In genomic region chr19:19403373-19403901, GRCh38 we compare ENCODE assay signal across 8 cellular contexts. TPM values are rescaled to one million over a fixed set of nuclear protein-coding genes. Genes with fewer than 3 reads are reported as not detected.
DNase-seq lines count a peak whose midpoint lies in the region; ATAC-seq and TF ChIP-seq lines count a peak whose summit lies in the region.

No MANE protein-coding gene starts in this region.

- H3K27ac ChIP-seq in body of pancreas (peak overlapping the region; percentile 33 to 90 (median 66)), H9 (ENCODE audit: insufficient read length, low read depth, low read length) (no peak overlapping the region)

- H2AFZ ChIP-seq in H9 (ENCODE audit: low read length): no peak overlapping the region

- no peak overlapping the region for H3K23ac ChIP-seq in H9 (ENCODE audit: insufficient read length, low read depth, low read length)

- H2BK15ac ChIP-seq in H9 (ENCODE audit: low read depth, low read length): no peak overlapping the region

- peak; percentile 51 for DNase-seq in Caki2 (ENCODE audit: low read depth)
- peak; percentile 63 for DNase-seq in LoVo (ENCODE audit: low spot score)
- DNase-seq in body of pancreas: peak in 3 of 4 donors; percentile 16 to 43 (median 37)
- DNase-seq in natural killer cell treated with Interleukin-12 subunit alpha and Interleukin-12 subunit beta and Interleukin-15 and Interleukin-18, amount 100 ng/mL, for 72 hours (ENCODE audit: low spot score): no peak
- no peak for DNase-seq in dermis blood vessel endothelial cell
- no peak for DNase-seq in H9
- no peak for DNase-seq in NCI-H2227 treated with DMSO at 0.1 percent for 48 hours (lab: John Stamatoyannopoulos, UW)
- no peak for DNase-seq in cerebellar nuclear complex (lab: John Stamatoyannopoulos, UW)

- no peaks in the 10 kb centered on the region for H3K27me3 ChIP-seq in body of pancreas
- no peaks in the 10 kb centered on the region for H3K27me3 ChIP-seq in H9 (ENCODE audit: insufficient read depth, low read length)

- H3K56ac ChIP-seq in H9 (ENCODE audit: insufficient read length, low read depth, low read length): no peak overlapping the region

- no peak overlapping the region for H2AK5ac ChIP-seq in H9 (ENCODE audit: insufficient read length, low read length)

- H3K36me3 ChIP-seq in body of pancreas (replicated peaks in 1 of 2; ENCODE audit: insufficient read depth in 1 of 2, low read depth in 2 of 2): no peaks in the 10 kb centered on the region

- peaks cover 46% of the 10 kb centered on the region for H3K4me1 ChIP-seq in body of pancreas
- H3K4me1 ChIP-seq in H9 (ENCODE audit: insufficient read depth, low read length): peaks cover 2% of the 10 kb centered on the region; the same call in 1 of the 2 replicates

- no peak overlapping the region for H3K9ac ChIP-seq in H9 (ENCODE audit: extremely low read depth, insufficient read length, low read length)

- H2BK120ac ChIP-seq in H9 (ENCODE audit: low read depth, low read length, poor library complexity, severe bottlenecking): no peak overlapping the region

- H3K4ac ChIP-seq in H9 (ENCODE audit: low read depth, low read length): no peak overlapping the region

- WGBS in body of pancreas, 2 donors: 32 to 39% methylated on average over 5 of the region's 5 CpGs
- no CpG with 5 or more reads among the region's 5 CpGs for WGBS in H9 (ENCODE audit: extremely low coverage, insufficient read length, low lambda C conversion rate)

- H3K4me2 ChIP-seq in H9 (ENCODE audit: insufficient read depth, insufficient read length, low read length): no peak overlapping the region

- H3K14ac ChIP-seq in H9 (ENCODE audit: insufficient read depth, low read length): no peak overlapping the region

- no peak for ATAC-seq in body of pancreas
- no peak for ATAC-seq in natural killer cell treated with Interleukin-12 subunit alpha and Interleukin-12 subunit beta and Interleukin-15 and Interleukin-18, amount 100 ng/mL, for 72 hours

- H3K4me3 ChIP-seq in body of pancreas: no peak overlapping the region

- H3K4me1 Mint-ChIP-seq in natural killer cell treated with Interleukin-12 subunit alpha and Interleukin-12 subunit beta and Interleukin-15 and Interleukin-18, amount 100 ng/mL, for 72 hours (ENCODE audit: low read depth in 2 of 2): peaks cover 55 to 56% of the 10 kb centered on the region in 2 donors
- peaks cover 28% of the 10 kb centered on the region in 2 experiments for H3K4me1 Mint-ChIP-seq in H9

- no peak overlapping the region for H4K91ac ChIP-seq in H9 (ENCODE audit: insufficient read length, low read depth, low read length)

- no peak overlapping the region for H4K5ac ChIP-seq in H9 (ENCODE audit: insufficient read length, low read depth, low read length)

- H3K79me1 ChIP-seq in H9 (ENCODE audit: insufficient read depth, low read depth, low read length, poor library complexity, severe bottlenecking): peaks cover 4% of the 10 kb centered on the region

- H2BK20ac ChIP-seq in H9 (ENCODE audit: low read depth, low read length, poor library complexity, severe bottlenecking): no peak overlapping the region

- TF ChIP-seq CTCF in body of pancreas (IDR thresholded peaks at IDR 0.05): no peak
- TF ChIP-seq CTCF in H9 (conservative IDR thresholded peaks at IDR 0.05): no peak

- intact Hi-C loops in body of pancreas (cut with DNase I): no loop called here

- H3K27ac Mint-ChIP-seq in natural killer cell treated with Interleukin-12 subunit alpha and Interleukin-12 subunit beta and Interleukin-15 and Interleukin-18, amount 100 ng/mL, for 72 hours: peak overlapping the region; percentile 72 to 91
- peak overlapping the region in 1 of 3 experiments; percentile 41; a peak in 1 of 7 replicates for H3K27ac Mint-ChIP-seq in H9

- H3K27me3 Mint-ChIP-seq in natural killer cell treated with Interleukin-12 subunit alpha and Interleukin-12 subunit beta and Interleukin-15 and Interleukin-18, amount 100 ng/mL, for 72 hours: no peaks in the 10 kb centered on the region
- no peaks in the 10 kb centered on the region for H3K27me3 Mint-ChIP-seq in H9 (ENCODE audit: low read depth)

- in situ Hi-C loops in Caki2 (cut with HindIII; ENCODE audit: low pct_unique_long_range_greater_than_20kb, low sequenced_read_pairs): no loop called here

- peak overlapping the region; percentile 60 for H3K4me3 Mint-ChIP-seq in natural killer cell treated with Interleukin-12 subunit alpha and Interleukin-12 subunit beta and Interleukin-15 and Interleukin-18, amount 100 ng/mL, for 72 hours
- H3K4me3 Mint-ChIP-seq in H9: peak overlapping the region in 1 of 2 experiments; percentile 12; a peak in 1 of 5 replicates

- H2BK5ac ChIP-seq in H9 (ENCODE audit: insufficient read length, low read length): no peak overlapping the region

- H3K23me2 ChIP-seq in H9 (ENCODE audit: insufficient read length, low read depth, low read length, poor library complexity, severe bottlenecking): peaks cover 12% of the 10 kb centered on the region

- no peak overlapping the region for H3K18ac ChIP-seq in H9 (ENCODE audit: insufficient read length, low read depth, low read length)

- H3T11ph ChIP-seq in H9 (ENCODE audit: low read length): no peak overlapping the region

- H3K36me3 Mint-ChIP-seq in natural killer cell treated with Interleukin-12 subunit alpha and Interleukin-12 subunit beta and Interleukin-15 and Interleukin-18, amount 100 ng/mL, for 72 hours: no peaks in the 10 kb centered on the region
- peaks cover 0 to 5% (median 0%) of the 10 kb centered on the region in 3 experiments; a peak in 3 of 7 replicates for H3K36me3 Mint-ChIP-seq in H9 (ENCODE audit: insufficient read depth in 1 of 3, low read depth in 3 of 3)

- H3K9me3 ChIP-seq in body of pancreas (no peaks in the 10 kb centered on the region), H9 (ENCODE audit: control insufficient read depth, low read depth, low read length) (no peaks in the 10 kb centered on the region)

- peaks cover 16% of the 10 kb centered on the region for H3K79me2 ChIP-seq in H9 (ENCODE audit: insufficient read depth, low read length)

- no peaks in the 10 kb centered on the region for H4K20me1 ChIP-seq in H9 (ENCODE audit: control insufficient read depth, insufficient read depth, insufficient read length)

- no peak overlapping the region for H2BK12ac ChIP-seq in H9 (ENCODE audit: insufficient read length, low read depth, low read length)

- no peaks in the 10 kb centered on the region for H3K9me3 Mint-ChIP-seq in natural killer cell treated with Interleukin-12 subunit alpha and Interleukin-12 subunit beta and Interleukin-15 and Interleukin-18, amount 100 ng/mL, for 72 hours
- no peaks in the 10 kb centered on the region; a peak in 1 of 5 replicates for H3K9me3 Mint-ChIP-seq in H9

- TF ChIP-seq POLR2A in body of pancreas (IDR thresholded peaks at IDR 0.05): no peak

- no peak overlapping the region for H4K8ac ChIP-seq in H9 (replicated peaks; ENCODE audit: insufficient read length, low read depth, low read length)

RNA-seq across cellular contexts. Expression of gene GATAD2A, which starts 2.0 kb away (rescaled TPM):
- 29.2 and 35.1 TPM in 2 replicates for total RNA-seq in Caki2 (2014; rRNA removed; shearing (Covaris generic); ENCODE audit: low replicate concordance)
- total RNA-seq in body of pancreas: 10 to 100 TPM; 30.0 to 35.8 TPM
- 100 to 1,000 TPM; 171 to 224 TPM for total RNA-seq in natural killer cell treated with Interleukin-12 subunit alpha and Interleukin-12 subunit beta and Interleukin-15 and Interleukin-18, amount 100 ng/mL, for 72 hours
- 47.0 and 104 TPM in 2 replicates for total RNA-seq in dermis blood vessel endothelial cell
- 189 and 198 TPM in 2 replicates for total RNA-seq in H9 (2021)

Comparison
In these comparisons a context has a peak if more than half of its experiments do, and no peak if none do; other contexts are left out.
1. DNase-seq: peak in Caki2 (single experiment), LoVo (single experiment) and body of pancreas (3 of 4); none in natural killer cell treated with Interleukin-12 subunit alpha and Interleukin-12 subunit beta and Interleukin-15 and Interleukin-18, amount 100 ng/mL, for 72 hours (single experiment), dermis blood vessel endothelial cell (single experiment), H9 (single experiment), NCI-H2227 treated with DMSO at 0.1 percent for 48 hours (single experiment) and cerebellar nuclear complex (0 of 2).